ENCODE assay signal across 37 cellular contexts in the genomic region with DNA sequence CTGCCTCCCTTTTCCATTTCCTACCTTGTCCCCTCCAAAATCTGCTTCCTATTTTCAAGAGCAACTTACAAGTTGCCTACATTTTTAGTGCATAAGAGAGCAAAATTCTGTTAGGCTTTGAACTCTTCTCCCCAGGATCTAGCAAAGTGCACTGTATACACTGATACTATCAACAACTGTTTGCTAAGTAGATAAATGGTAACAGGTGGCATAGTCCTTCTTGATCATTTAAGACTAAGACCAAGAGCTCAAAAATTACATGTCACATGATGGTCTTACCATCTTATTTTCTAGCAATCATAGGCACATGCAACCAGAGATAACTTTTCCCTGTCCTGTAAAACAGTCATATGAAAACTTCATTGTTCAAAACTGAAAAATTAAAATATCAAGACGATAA. TPM values are rescaled to one million over a fixed set of nuclear protein-coding genes. Genes with fewer than 3 reads are reported as not detected.
"Had no signal": no experiment of that assay in that cellular context is flagged by ENCODE, and none has a peak within 500 bp of the region (broad histone marks: within the 10 kb centered on the region; RNA-seq: fewer than 3 reads in every experiment).

No MANE protein-coding gene starts in this region.

- H3K9me3 ChIP-seq: ascending aorta, colonic mucosa, gastroesophageal sphincter, psoas muscle, sigmoid colon, testis, transverse colon had no signal

- H3K36me3 ChIP-seq: colonic mucosa, neural progenitor cell, transverse colon had no signal

- H3K4me1 ChIP-seq: colonic mucosa, neural progenitor cell, parathyroid adenoma, psoas muscle, testis had no signal

- H3K4me3 ChIP-seq: ascending aorta, cardiac muscle cell, colonic mucosa, gastroesophageal sphincter, hepatocyte, neural progenitor cell, psoas muscle, sigmoid colon, testis, transverse colon had no signal

- ATAC-seq: activated CD4-positive, CD25-positive, alpha-beta regulatory T cell treated with anti-CD3 and anti-CD28 coated beads, Interleukin-2, amount 50 U/mL, for 24 hours; activated naive CD4-positive, alpha-beta T cell treated with anti-CD3 and anti-CD28 coated beads, Interleukin-2, amount 50 U/mL, for 72 hours; activated T-cell treated with anti-CD3 and anti-CD28 coated beads, Interleukin-2, amount 50 U/mL, for 4 hours; gastroesophageal sphincter; left cardiac atrium; naive thymus-derived CD4-positive, alpha-beta T cell; psoas muscle; stimulated activated naive CD8-positive, alpha-beta T cell treated with anti-CD3 and anti-CD28 coated beads, Interleukin-15, Interleukin-2, amounts not matched to agents 100 U/mL and 50 U/mL, for 24 hours had no signal

- DNase-seq: activated CD4-positive, alpha-beta T cell treated with anti-CD3 and anti-CD28 coated beads for 48 hours; activated CD4-positive, alpha-beta T cell treated with anti-CD3 and anti-CD28 coated beads, Interleukin-2, amount 50 U/mL, for 48 hours; activated CD8-positive, alpha-beta memory T cell treated with anti-CD3 and anti-CD28 coated beads for 24 hours; activated CD8-positive, alpha-beta memory T cell treated with anti-CD3 and anti-CD28 coated beads, Interleukin-2, amount 50 U/mL, for 4 hours; activated T-cell treated with anti-CD3 and anti-CD28 coated beads, Interleukin-2, amount 50 U/mL, for 4 hours; cerebellar nuclear complex; colonic mucosa; effector CD8-positive, alpha-beta T cell; erythroblast; left cardiac atrium; mammary epithelial cell; naive thymus-derived CD4-positive, alpha-beta T cell; occipital lobe; psoas muscle; sigmoid colon; stimulated activated CD4-positive, alpha-beta T cell treated with anti-CD3 and anti-CD28 coated beads, Interleukin-15, amount 100 ng/mL, for 24 hours; stimulated activated CD4-positive, alpha-beta T cell treated with anti-CD3 and anti-CD28 coated beads, Interleukin-2, amount 100 ng/mL, for 24 hours; stimulated activated naive CD8-positive, alpha-beta T cell treated with anti-CD3 and anti-CD28 coated beads, Interleukin-15, Interleukin-2, amounts not matched to agents 100 U/mL and 50 U/mL, for 24 hours; T-helper 1 cell; testis; transverse colon had no signal

- H3K27ac ChIP-seq: ascending aorta, cardiac muscle cell, colonic mucosa, gastroesophageal sphincter, hepatocyte, neural progenitor cell, parathyroid adenoma, psoas muscle, sigmoid colon, testis, transverse colon had no signal

- H3K27ac Mint-ChIP-seq: activated naive CD4-positive, alpha-beta T cell treated with anti-CD3 and anti-CD28 coated beads, Interleukin-2, amount 50 U/mL, for 72 hours; activated T-helper 2 cell treated with anti-CD3 and anti-CD28 coated beads, Interferon-gamma antibody, Interleukin-2, Interleukin-4, amounts not matched to agents 10 μg/mL and 5 μg/mL and 100 μg/mL, durations not matched to agents 14 hours and 24 hours and 36 hours; brain; mesothelial cell of epicardium; neural progenitor cell; T-helper 2 cell treated with Interferon-gamma antibody and Interleukin-4, amounts not matched to agents 5 μg/mL and 100 μg/mL, for 36 hours had no signal

- H3K4me3 Mint-ChIP-seq: activated T-cell treated with anti-CD3 and anti-CD28 coated beads, Interleukin-2, amount 50 U/mL, for 4 hours; brain; mesothelial cell of epicardium; naive thymus-derived CD4-positive, alpha-beta T cell; neural progenitor cell; T-helper 2 cell treated with Interferon-gamma antibody and Interleukin-4, amounts not matched to agents 5 μg/mL and 100 μg/mL, for 36 hours had no signal

- H3K27me3 Mint-ChIP-seq: brain; naive thymus-derived CD4-positive, alpha-beta T cell had no signal

- H3K27me3 ChIP-seq: ascending aorta, cardiac muscle cell, colonic mucosa, gastroesophageal sphincter, hepatocyte, neural progenitor cell, sigmoid colon, testis, transverse colon had no signal

- H3K9me3 Mint-ChIP-seq: activated naive CD4-positive, alpha-beta T cell treated with anti-CD3 and anti-CD28 coated beads, Interleukin-2, amount 50 U/mL, for 72 hours; activated T-cell treated with anti-CD3 and anti-CD28 coated beads, Interleukin-2, amount 50 U/mL, for 4 hours; activated T-helper 2 cell treated with anti-CD3 and anti-CD28 coated beads, Interferon-gamma antibody, Interleukin-2, Interleukin-4, amounts not matched to agents 10 μg/mL and 5 μg/mL and 100 μg/mL, durations not matched to agents 14 hours and 24 hours and 36 hours; brain; mesothelial cell of epicardium; naive thymus-derived CD4-positive, alpha-beta T cell; neural progenitor cell; T-helper 2 cell treated with Interferon-gamma antibody and Interleukin-4, amounts not matched to agents 5 μg/mL and 100 μg/mL, for 36 hours had no signal

RNA-seq across cellular contexts. Expression of gene WNT16, which starts 51.1 kb away (rescaled TPM):
- total RNA-seq: activated naive CD4-positive, alpha-beta T cell treated with anti-CD3 and anti-CD28 coated beads, Interleukin-2, amount 50 U/mL, for 72 hours; activated T-helper 2 cell treated with anti-CD3 and anti-CD28 coated beads, Interferon-gamma antibody, Interleukin-2, Interleukin-4, amounts not matched to agents 10 μg/mL and 5 μg/mL and 100 μg/mL, durations not matched to agents 14 hours and 24 hours and 36 hours; ascending aorta; cardiac muscle cell; dermis microvascular lymphatic vessel endothelial cell; left cardiac atrium; liver; mammary epithelial cell; naive thymus-derived CD4-positive, alpha-beta T cell had no signal
- polyA plus RNA-seq: cardiac muscle cell; keratinocyte; liver; mammary epithelial cell; naive thymus-derived CD4-positive, alpha-beta T cell; psoas muscle; urinary bladder had no signal
